22 cellular contexts compared by ENCODE assay signal in genomic region chr15:29289179-29289578, GRCh38.
"Had no signal": no experiment of that assay in that cellular context is flagged by ENCODE, and none has a peak within 500 bp of the region (broad histone marks: within the 10 kb centered on the region; RNA-seq: fewer than 3 reads in every experiment).

No MANE protein-coding gene starts in this region.

- H3K4me3 ChIP-seq: ascending aorta, body of pancreas had no signal

- ATAC-seq: activated CD4-positive, CD25-positive, alpha-beta regulatory T cell treated with anti-CD3 and anti-CD28 coated beads, Interleukin-2, amount 50 U/mL, for 24 hours; activated CD8-positive, alpha-beta memory T cell treated with anti-CD3 and anti-CD28 coated beads, Interleukin-2, amount 10 ng/mL, durations not matched to agents 7 days and 5 days; activated naive CD4-positive, alpha-beta T cell treated with anti-CD3 and anti-CD28 coated beads, Interleukin-2, amount 50 U/mL, for 72 hours; activated naive CD8-positive, alpha-beta T cell treated with anti-CD3 and anti-CD28 coated beads, Interleukin-2, amount 50 U/mL, for 24 hours; body of pancreas; T-helper 17 cell had no signal

- DNase-seq: activated CD4-positive, alpha-beta T cell treated with anti-CD3 and anti-CD28 coated beads, Interleukin-2, amount 10 ng/mL, durations not matched to agents 24 days and 14 days; activated CD4-positive, alpha-beta T cell treated with anti-CD3 and anti-CD28 coated beads, Interleukin-2, amount 50 U/mL, for 48 hours; activated CD8-positive, alpha-beta memory T cell treated with anti-CD3 and anti-CD28 coated beads, Interleukin-2, amount 10 ng/mL, durations not matched to agents 7 days and 5 days; activated effector memory CD4-positive, alpha-beta T cell treated with anti-CD3 and anti-CD28 coated beads, Interleukin-2, amount 50 U/mL, for 16 hours; activated naive CD4-positive, alpha-beta T cell treated with Interleukin-2 at 50 U/mL for 16 hours; activated naive CD8-positive, alpha-beta T cell treated with anti-CD3 and anti-CD28 coated beads, Interleukin-2, amount 50 U/mL, for 24 hours; activated T-cell treated with anti-CD3 and anti-CD28 coated beads, Interleukin-2, amount 50 U/mL, for 24 hours; amniotic stem cell; body of pancreas; Karpas-422; NCI-H1048; NCI-H1930; NCI-H345; NCI-H510A; NCI-H526 treated with DMSO at 0.1 percent for 48 hours; NK-92 treated with Interleukin-12 subunit alpha and Interleukin-12 subunit beta, amount 100 ng/mL, for 24 hours; SHP77 treated with DMSO at 0.1 percent for 48 hours; T-helper 17 cell; T-helper 9 cell had no signal
